Comparison of ENCODE assay signal across 1 cellular context in the genomic region with DNA sequence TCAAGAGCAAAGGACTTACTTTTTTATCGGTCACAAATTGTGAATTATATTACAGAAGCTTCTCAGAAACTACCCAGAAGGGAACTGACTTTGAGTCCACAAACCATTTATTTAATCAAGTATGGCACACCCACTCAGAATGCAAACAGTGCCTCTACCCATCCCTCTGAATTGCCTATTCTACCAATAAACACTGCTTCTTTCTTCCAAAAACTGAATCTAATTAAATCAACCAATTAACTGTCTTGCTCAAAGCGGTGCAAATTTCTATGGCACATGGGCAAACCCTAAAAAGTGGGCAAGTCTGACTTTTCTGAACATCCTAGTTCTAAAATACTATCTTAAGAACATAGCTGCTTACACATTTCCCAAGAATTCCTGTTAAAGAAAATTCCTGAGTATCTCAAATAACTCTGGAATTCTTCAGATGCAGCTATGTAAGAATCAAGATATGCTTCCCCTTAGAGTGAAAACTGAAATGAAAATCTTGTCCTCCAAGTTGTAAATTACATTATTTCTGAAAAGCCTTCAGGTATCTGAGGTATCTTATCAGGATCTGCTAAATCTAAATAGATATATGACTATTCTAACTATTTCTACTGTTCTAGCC.
TF ChIP-seq lines count a peak whose summit lies in the region.

No MANE protein-coding gene starts in this region.

TF ChIP-seq in endothelial cell of umbilical vein, 7 proteins besides CTCF, POLR2A, EP300 and RAD21:
- no peak for TF ChIP-seq POLR2AphosphoS5 (IDR thresholded peaks at IDR 0.05; ENCODE audit: insufficient read depth, low read depth, low read length)
- no peak for TF ChIP-seq MAX (IDR thresholded peaks at IDR 0.05; ENCODE audit: insufficient read depth, insufficient read length)
- TF ChIP-seq EZH2 (IDR thresholded peaks at IDR 0.05; ENCODE audit: borderline replicate concordance, low read depth, low read length, severe bottlenecking), result no peak
- no peak for TF ChIP-seq FOS (IDR thresholded peaks at IDR 0.05; ENCODE audit: borderline replicate concordance, insufficient read depth, low read length)
- no peak for TF ChIP-seq MYC (IDR thresholded peaks at IDR 0.05; ENCODE audit: low read depth, low read length)
- TF ChIP-seq JUN (IDR thresholded peaks at IDR 0.05; ENCODE audit: borderline replicate concordance, insufficient read depth, insufficient read length, low read depth), result no peak
- no peak for TF ChIP-seq GATA2 (IDR thresholded peaks at IDR 0.05; ENCODE audit: insufficient read depth, insufficient read length, low read depth, low read length)
